In genomic region chr12:40953076-40953475, GRCh38 we compare ENCODE assay signal across 19 cellular contexts.
DNase-seq lines count a peak whose midpoint lies in the region; TF ChIP-seq lines count a peak whose summit lies in the region.
"Had no signal": no experiment of that assay in that cellular context is flagged by ENCODE, and none has a peak within 500 bp of the region (broad histone marks: within the 10 kb centered on the region; RNA-seq: fewer than 3 reads in every experiment).

No MANE protein-coding gene starts in this region.

- H3K9ac ChIP-seq in SK-N-MC (ENCODE audit: insufficient read length), result peak overlapping the region; percentile 40

- no peaks in the 10 kb centered on the region for H3K27me3 Mint-ChIP-seq in chondrocyte (ENCODE audit: low read depth)

- TF ChIP-seq CTCF in choroid plexus epithelial cell (conservative IDR thresholded peaks at IDR 0.05; ENCODE audit: low read depth, low read length) (no peak), chondrocyte (IDR thresholded peaks at IDR 0.05) (no peak)

- peaks cover 6% of the 10 kb centered on the region for H3K4me1 Mint-ChIP-seq in chondrocyte (ENCODE audit: low read depth)

- H3K27ac Mint-ChIP-seq in chondrocyte (ENCODE audit: unreplicated experiment), result no peak overlapping the region

- peak overlapping the region; percentile 58 for H3K4me3 ChIP-seq in SK-N-MC
- no peak overlapping the region for H3K4me3 ChIP-seq in choroid plexus epithelial cell (ENCODE audit: low read depth, low read length)
- H3K4me3 ChIP-seq: A549 had no signal

- no peaks in the 10 kb centered on the region for H3K36me3 Mint-ChIP-seq in chondrocyte (ENCODE audit: low read depth)

- H3K9me3 Mint-ChIP-seq in chondrocyte (ENCODE audit: low read depth), result no peaks in the 10 kb centered on the region

- H3K36me3 ChIP-seq in SK-N-MC (ENCODE audit: insufficient read depth, low read length), result no peaks in the 10 kb centered on the region

- peak overlapping the region; percentile 90 for H3K27ac ChIP-seq in SK-N-MC
- H3K27ac ChIP-seq: A549, C4-2B had no signal

- H3K4me3 Mint-ChIP-seq in chondrocyte (ENCODE audit: unreplicated experiment), result no peak overlapping the region

- peak; percentile 51 for DNase-seq in H4 (ENCODE audit: low spot score)
- peak; percentile 60 for DNase-seq in SK-N-MC (ENCODE audit: low read depth, low spot score)
- peak; percentile 15 for DNase-seq in choroid plexus epithelial cell (ENCODE audit: low read depth)
- DNase-seq in non-pigmented ciliary epithelial cell (ENCODE audit: low read depth), result peak; percentile 14
- DNase-seq in HT-29 (ENCODE audit: low spot score), result no peak
- DNase-seq in epidermal melanocyte (ENCODE audit: insufficient read length, low spot score), result no peak
- no peak for DNase-seq in chondrocyte (ENCODE audit: low spot score)
- DNase-seq in SW480 (ENCODE audit: low spot score), result no peak
- DNase-seq: DMS 273 treated with DMSO at 0.1 percent for 48 hours, GOT3, NCI-H1105 treated with DMSO at 0.1 percent for 48 hours, NCI-H1694 treated with DMSO at 0.1 percent for 48 hours, NCI-H2107, NCI-H2227 treated with DMSO at 0.1 percent for 48 hours, NCI-H524 treated with DMSO at 0.1 percent for 48 hours, RPMI8226, SIG-M5 had no signal

- no peaks in the 10 kb centered on the region for H3K9me3 ChIP-seq in SK-N-MC (ENCODE audit: low read depth, low read length)
- H3K9me3 ChIP-seq: A549 had no signal

Comparison
In these comparisons a context has a peak if more than half of its experiments do, and no peak if none do; other contexts are left out.
1. DNase-seq: peak in H4 (single experiment), SK-N-MC (single experiment), choroid plexus epithelial cell (single experiment) and non-pigmented ciliary epithelial cell (single experiment); none in HT-29 (single experiment), epidermal melanocyte (single experiment), chondrocyte (single experiment) and SW480 (single experiment).